Comparison of ENCODE assay signal across 12 cellular contexts in genomic region chr18:77095356-77096030, GRCh38. TPM values are rescaled to one million over a fixed set of nuclear protein-coding genes. Genes with fewer than 3 reads are reported as not detected.
DNase-seq lines count a peak whose midpoint lies in the region; ATAC-seq and TF ChIP-seq lines count a peak whose summit lies in the region.
"Had no signal": no experiment of that assay in that cellular context is flagged by ENCODE, and none has a peak within 500 bp of the region (broad histone marks: within the 10 kb centered on the region; RNA-seq: fewer than 3 reads in every experiment).

No MANE protein-coding gene starts in this region.

- no peaks in the 10 kb centered on the region for H3K9me3 ChIP-seq in BLaER1 treated with 17β-estradiol and CSF1 and Interleukin-3, amounts not matched to agents 10 nM and 100 nM (replicated peaks in 1 of 11)
- H3K9me3 ChIP-seq in DND-41 (ENCODE audit: insufficient read depth, low read length, severe bottlenecking) (no peaks in the 10 kb centered on the region), muscle layer of duodenum (ENCODE audit: control insufficient read depth in 1 of 2, low read length in 2 of 2) (no peaks in the 10 kb centered on the region)

- peaks cover 87% of the 10 kb centered on the region for H3K79me2 ChIP-seq in DND-41 (ENCODE audit: insufficient read depth, low read length)

- no peak overlapping the region for H3K4me3 ChIP-seq in BLaER1 treated with 17β-estradiol and CSF1 and Interleukin-3, amounts not matched to agents 10 nM and 100 nM
- H3K4me3 ChIP-seq in DND-41 (ENCODE audit: low read depth in 1 of 2, low read length in 2 of 2) (no peak overlapping the region), muscle layer of duodenum (ENCODE audit: low read depth in 1 of 2, low read length in 2 of 2) (peak overlapping the region in 1 of 2 donors; percentile 19)

- intact Hi-C loops in posterior vena cava (cut with DNase I): no loop called here

- peak overlapping the region in 10 of 11 experiments; percentile 14 to 97 (median 82); a peak in 20 of 22 replicates for H3K4me2 ChIP-seq in BLaER1 treated with 17β-estradiol and CSF1 and Interleukin-3, amounts not matched to agents 10 nM and 100 nM
- H3K4me2 ChIP-seq in DND-41 (ENCODE audit: insufficient read depth, low read length): no peak overlapping the region

- H3K4me3 Mint-ChIP-seq in activated CD8-positive, alpha-beta T cell treated with anti-CD3 and anti-CD28 coated beads, Interleukin-2, amount 10 ng/mL, durations not matched to agents 7 days and 5 days: peak overlapping the region; percentile 19
- H3K4me3 Mint-ChIP-seq: H9, neural crest cell had no signal

- H3K27ac ChIP-seq in BLaER1 treated with 17β-estradiol and CSF1 and Interleukin-3, amounts not matched to agents 10 nM and 100 nM: peak overlapping the region in 9 of 11 experiments; percentile 3 to 94 (median 49); a peak in 16 of 22 replicates
- peak overlapping the region; percentile 60 for H3K27ac ChIP-seq in DND-41 (ENCODE audit: low read length)
- H3K27ac ChIP-seq in muscle layer of duodenum (ENCODE audit: low read length): peak overlapping the region; percentile 44

- H3K9ac ChIP-seq in BLaER1 treated with 17β-estradiol and CSF1 and Interleukin-3, amounts not matched to agents 10 nM and 100 nM: 0 out of 22 replicates have a peak overlapping the region, but pooled peaks of 2 of the 11 experiments have one; percentile 28 to 33
- H3K9ac ChIP-seq in DND-41 (ENCODE audit: low read depth, low read length): no peak overlapping the region

- DNase-seq in DND-41 (no peak), GM10266 (ENCODE audit: extremely low spot score) (no peak), posterior vena cava (ENCODE audit: low spot score) (no peak), T-helper 9 cell (no peak)
- no peak for DNase-seq in activated CD8-positive, alpha-beta T cell treated with anti-CD3 and anti-CD28 coated beads, Interleukin-2, amount 10 ng/mL, durations not matched to agents 7 days and 5 days
- DNase-seq in stimulated activated CD4-positive, alpha-beta T cell treated with anti-CD3 and anti-CD28 coated beads, Interleukin-2, amount 100 ng/mL, for 24 hours: no peak
- DNase-seq: H9, NCI-H1930, OCI-M1 had no signal

- H3K4me1 ChIP-seq in BLaER1 treated with 17β-estradiol and CSF1 and Interleukin-3, amounts not matched to agents 10 nM and 100 nM: peaks cover 55 to 79% (median 64%) of the 10 kb centered on the region in 10 experiments
- H3K4me1 ChIP-seq in DND-41 (ENCODE audit: insufficient read depth, low read length) (peaks cover 64% of the 10 kb centered on the region), muscle layer of duodenum (ENCODE audit: control insufficient read depth in 1 of 2, insufficient read depth in 2 of 2, low read length in 2 of 2) (peaks cover 8 to 38% of the 10 kb centered on the region in 2 donors)

- TF ChIP-seq CTCF in DND-41 (IDR thresholded peaks at IDR 0.05; ENCODE audit: borderline replicate concordance, extremely low read depth, low read length, poor library complexity, severe bottlenecking) (no peak), GM10266 (IDR thresholded peaks at IDR 0.05; ENCODE audit: control insufficient read depth, insufficient read depth, low read depth, missing control alignments) (no peak)

- H4K20me1 ChIP-seq in BLaER1 treated with 17β-estradiol and CSF1 and Interleukin-3, amounts not matched to agents 10 nM and 100 nM: peaks cover 11 to 86% (median 34%) of the 10 kb centered on the region in 11 experiments; a peak in 21 of 22 replicates
- no peaks in the 10 kb centered on the region for H4K20me1 ChIP-seq in DND-41 (ENCODE audit: insufficient read depth, low read length)

- no peaks in the 10 kb centered on the region for H3K27me3 ChIP-seq in BLaER1 treated with 17β-estradiol and CSF1 and Interleukin-3, amounts not matched to agents 10 nM and 100 nM
- no peaks in the 10 kb centered on the region for H3K27me3 ChIP-seq in DND-41 (ENCODE audit: insufficient read depth, low read length, poor library complexity)
- no peaks in the 10 kb centered on the region for H3K27me3 ChIP-seq in muscle layer of duodenum (ENCODE audit: low read depth, low read length)

- CTCF ChIA-PET in activated CD8-positive, alpha-beta T cell treated with anti-CD3 and anti-CD28 coated beads, Interleukin-2, amount 10 ng/mL, durations not matched to agents 7 days and 5 days (lab: Charles Lee): interaction anchor here (0.8 to 3.4 kb wide), 4 partner anchors 9 to 117 kb away, joined by 3 to 14 read pairs (median 6); no protein-coding TSS in a partner anchor

- peak overlapping the region; percentile 77 for H3K27ac Mint-ChIP-seq in activated CD8-positive, alpha-beta T cell treated with anti-CD3 and anti-CD28 coated beads, Interleukin-2, amount 10 ng/mL, durations not matched to agents 7 days and 5 days
- H3K27ac Mint-ChIP-seq: H9 had no signal

- no peak for ATAC-seq in DND-41 (ENCODE audit: insufficient read depth, low read depth)
- no peak for ATAC-seq in activated CD8-positive, alpha-beta T cell treated with anti-CD3 and anti-CD28 coated beads, Interleukin-2, amount 10 ng/mL, durations not matched to agents 7 days and 5 days

- no peaks in the 10 kb centered on the region for H3K9me3 Mint-ChIP-seq in activated CD8-positive, alpha-beta T cell treated with anti-CD3 and anti-CD28 coated beads, Interleukin-2, amount 10 ng/mL, durations not matched to agents 7 days and 5 days (ENCODE audit: insufficient read depth)
- H3K9me3 Mint-ChIP-seq: H9, neural crest cell had no signal

- no peaks in the 10 kb centered on the region for H3K27me3 Mint-ChIP-seq in activated CD8-positive, alpha-beta T cell treated with anti-CD3 and anti-CD28 coated beads, Interleukin-2, amount 10 ng/mL, durations not matched to agents 7 days and 5 days (ENCODE audit: low read depth)

- H3K4me1 Mint-ChIP-seq in activated CD8-positive, alpha-beta T cell treated with anti-CD3 and anti-CD28 coated beads, Interleukin-2, amount 10 ng/mL, durations not matched to agents 7 days and 5 days (ENCODE audit: low read depth): peaks cover 84% of the 10 kb centered on the region

- peaks cover 77% of the 10 kb centered on the region for H3K36me3 Mint-ChIP-seq in activated CD8-positive, alpha-beta T cell treated with anti-CD3 and anti-CD28 coated beads, Interleukin-2, amount 10 ng/mL, durations not matched to agents 7 days and 5 days (ENCODE audit: low read depth)

- POLR2A ChIA-PET in activated CD8-positive, alpha-beta T cell treated with anti-CD3 and anti-CD28 coated beads, Interleukin-2, amount 10 ng/mL, durations not matched to agents 7 days and 5 days (lab: Charles Lee): no interaction called here

- H2AFZ ChIP-seq in DND-41 (ENCODE audit: low read depth, low read length): no peak overlapping the region

- peaks cover 68 to 95% (median 79%) of the 10 kb centered on the region in 11 experiments for H3K36me3 ChIP-seq in BLaER1 treated with 17β-estradiol and CSF1 and Interleukin-3, amounts not matched to agents 10 nM and 100 nM
- peaks cover 53% of the 10 kb centered on the region for H3K36me3 ChIP-seq in DND-41 (ENCODE audit: insufficient read depth, low read length)
- no peaks in the 10 kb centered on the region for H3K36me3 ChIP-seq in muscle layer of duodenum (ENCODE audit: control insufficient read depth in 1 of 2, insufficient read depth in 2 of 2, low read length in 2 of 2)

RNA-seq across cellular contexts. Expression of gene MBP, which starts 37.1 kb away (rescaled TPM):
- 10 to 100 TPM; 86.5 to 87.0 TPM for total RNA-seq in activated CD8-positive, alpha-beta T cell treated with anti-CD3 and anti-CD28 coated beads, Interleukin-2, amount 10 ng/mL, durations not matched to agents 7 days and 5 days
- total RNA-seq in posterior vena cava: 10 to 100 TPM; 41.6 to 42.1 TPM
